In the genomic region with DNA sequence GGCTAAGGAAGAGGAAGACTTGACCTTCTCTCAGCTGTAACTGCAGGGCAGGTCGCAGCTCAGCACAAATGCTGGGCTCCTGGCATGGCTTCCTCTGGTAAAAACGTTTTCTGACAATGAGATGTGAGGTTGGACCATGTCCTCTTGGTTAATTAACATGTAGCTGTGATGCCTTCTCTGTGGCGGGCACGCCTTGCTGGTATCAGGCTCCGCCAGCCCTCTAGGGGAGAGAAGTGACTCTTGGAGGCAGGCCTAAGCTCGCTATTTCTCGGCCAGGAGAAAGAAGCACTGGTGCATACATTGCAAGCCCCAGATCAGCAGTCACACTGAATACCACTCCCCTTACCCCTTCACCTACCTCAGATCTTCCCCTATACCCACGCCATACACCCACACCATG, we compare ENCODE assay signal across 27 cellular contexts.
A peak's percentile ranks its signal among the peaks of the same experiment; 100 is the strongest.
DNase-seq lines count a peak whose midpoint lies in the region; ATAC-seq, FAIRE-seq and TF ChIP-seq lines count a peak whose summit lies in the region.
"Had no signal": no experiment of that assay in that cellular context is flagged by ENCODE, and none has a peak within 500 bp of the region (broad histone marks: within the 10 kb centered on the region; RNA-seq: fewer than 3 reads in every experiment).

No MANE protein-coding gene starts in this region.

- no peak overlapping the region for H3K27ac ChIP-seq in BLaER1 treated with 17β-estradiol and CSF1 and Interleukin-3, amounts not matched to agents 10 nM and 100 nM
- H3K27ac ChIP-seq in small intestine (ENCODE audit: low read depth in 1 of 2, low read length in 1 of 2) = peak overlapping the region in 1 of 2 donors; percentile 9
- no peak overlapping the region for H3K27ac ChIP-seq in CD8-positive, alpha-beta T cell (ENCODE audit: low read depth, low read length)
- H3K27ac ChIP-seq: KMS-11, ovary, spleen, vagina had no signal

- H3K4me3 Mint-ChIP-seq in CD8-positive, alpha-beta T cell = no peak overlapping the region

- H3K27me3 ChIP-seq in BLaER1 treated with 17β-estradiol and CSF1 and Interleukin-3, amounts not matched to agents 10 nM and 100 nM = no peaks in the 10 kb centered on the region
- H3K27me3 ChIP-seq in small intestine (ENCODE audit: control insufficient read depth in 2 of 2, insufficient read depth in 2 of 2, low read length in 2 of 2) = no peaks in the 10 kb centered on the region
- no peaks in the 10 kb centered on the region for H3K27me3 ChIP-seq in CD8-positive, alpha-beta T cell (ENCODE audit: insufficient read depth, low read length)
- H3K27me3 ChIP-seq: BE2C, ovary, spleen, vagina had no signal

- H3K9ac ChIP-seq in BLaER1 treated with 17β-estradiol and CSF1 and Interleukin-3, amounts not matched to agents 10 nM and 100 nM = no peak overlapping the region; a peak in 1 of 22 replicates
- H3K9ac ChIP-seq: KMS-11 had no signal

- POLR2A ChIA-PET in CD8-positive, alpha-beta T cell (lab: Charles Lee) = no interaction called here

- peaks cover 13% of the 10 kb centered on the region for H3K27me3 Mint-ChIP-seq in CD8-positive, alpha-beta T cell (ENCODE audit: low read depth)

- CTCF ChIA-PET in CD8-positive, alpha-beta T cell (lab: Charles Lee) = no interaction called here

- ATAC-seq in esophagus mucosa (peak; percentile 45), HG03469 (IDR thresholded peaks at IDR 0.05; ENCODE audit: unreplicated experiment) (no peak), HG03565 (IDR thresholded peaks at IDR 0.05; ENCODE audit: unreplicated experiment) (no peak)
- no peak for ATAC-seq in CD8-positive, alpha-beta T cell
- ATAC-seq: A549, HCT116 had no signal

- no peak for FAIRE-seq in small intestine (lab: Jason Lieb, UNC)
- FAIRE-seq: A549, G401.6 had no signal

- H3K4me1 ChIP-seq in BLaER1 treated with 17β-estradiol and CSF1 and Interleukin-3, amounts not matched to agents 10 nM and 100 nM = peaks cover 6 to 67% (median 50%) of the 10 kb centered on the region in 10 experiments; a peak in 18 of 20 replicates
- H3K4me1 ChIP-seq in small intestine (ENCODE audit: control insufficient read depth in 2 of 2, insufficient read depth in 1 of 2, low read depth in 1 of 2, low read length in 1 of 2) = peaks cover 2 to 9% of the 10 kb centered on the region in 2 donors
- H3K4me1 ChIP-seq in CD8-positive, alpha-beta T cell (ENCODE audit: insufficient read depth, low read length) = no peaks in the 10 kb centered on the region
- H3K4me1 ChIP-seq: BE2C, vagina had no signal

- H3K27ac Mint-ChIP-seq in CD8-positive, alpha-beta T cell = no peak overlapping the region

- WGBS in small intestine, 3 donors = 16 to 42% (median 35%) methylated on average over 8 of the region's 8 CpGs

- H3K36me3 Mint-ChIP-seq in CD8-positive, alpha-beta T cell = no peaks in the 10 kb centered on the region

- no peaks in the 10 kb centered on the region for H4K20me1 ChIP-seq in BLaER1 treated with 17β-estradiol and CSF1 and Interleukin-3, amounts not matched to agents 10 nM and 100 nM

- no peak overlapping the region for H3K4me3 ChIP-seq in BLaER1 treated with 17β-estradiol and CSF1 and Interleukin-3, amounts not matched to agents 10 nM and 100 nM
- no peak overlapping the region for H3K4me3 ChIP-seq in small intestine (ENCODE audit: low read depth in 1 of 2, low read length in 2 of 2)
- H3K4me3 ChIP-seq in CD8-positive, alpha-beta T cell (ENCODE audit: low read depth, low read length) = no peak overlapping the region
- H3K4me3 ChIP-seq: A549, ovary, spleen, vagina had no signal

- no peaks in the 10 kb centered on the region for H3K9me3 Mint-ChIP-seq in CD8-positive, alpha-beta T cell

- TF ChIP-seq CTCF in CD8-positive, alpha-beta T cell (IDR thresholded peaks at IDR 0.05) = no peak

- H3K36me3 ChIP-seq in BLaER1 treated with 17β-estradiol and CSF1 and Interleukin-3, amounts not matched to agents 10 nM and 100 nM = no peaks in the 10 kb centered on the region
- H3K36me3 ChIP-seq in small intestine (ENCODE audit: control insufficient read depth in 2 of 2, insufficient read depth in 2 of 2, low read length in 2 of 2) = no peaks in the 10 kb centered on the region
- no peaks in the 10 kb centered on the region for H3K36me3 ChIP-seq in CD8-positive, alpha-beta T cell (ENCODE audit: insufficient read depth, low read length)
- H3K36me3 ChIP-seq: BE2C, ovary, spleen, vagina had no signal

- H3K9me3 ChIP-seq in BLaER1 treated with 17β-estradiol and CSF1 and Interleukin-3, amounts not matched to agents 10 nM and 100 nM (replicated peaks in 1 of 11) = peaks cover 0 to 4% (median 0%) of the 10 kb centered on the region in 11 experiments; a peak in 4 of 22 replicates
- H3K9me3 ChIP-seq in small intestine (ENCODE audit: control insufficient read depth, low read depth) = no peaks in the 10 kb centered on the region
- H3K9me3 ChIP-seq in CD8-positive, alpha-beta T cell (ENCODE audit: low read length) = no peaks in the 10 kb centered on the region
- H3K9me3 ChIP-seq: A549, BE2C, ovary, spleen, vagina had no signal

- peak; percentile 63 for DNase-seq in NAMALWA (ENCODE audit: low spot score)
- DNase-seq in small intestine = peak; percentile 80
- no peak for DNase-seq in CD8-positive, alpha-beta T cell
- DNase-seq in activated naive CD4-positive, alpha-beta T cell (lab: John Stamatoyannopoulos, UW) = no peak
- DNase-seq: activated CD4-positive, alpha-beta T cell treated with anti-CD3 and anti-CD28 coated beads for 48 hours; activated CD8-positive, alpha-beta memory T cell treated with anti-CD3 and anti-CD28 coated beads for 24 hours; activated gamma-delta T cell treated with Interleukin-2 at 50 U/mL for 16 hours; activated T-cell treated with anti-CD3 and anti-CD28 coated beads, Interleukin-2, amount 50 U/mL, for 1 hour; BE2C; dermis blood vessel endothelial cell; hippocampal formation; NCI-H146; NCI-H524 treated with DMSO at 0.1 percent for 48 hours; ovary; retina; Right ventricle myocardium superior; spleen; stimulated activated CD4-positive, alpha-beta T cell treated with anti-CD3 and anti-CD28 coated beads, Interleukin-4, amount 100 ng/mL, for 1 hour had no signal

- peak overlapping the region; percentile 14 to 92 (median 61); a peak in 19 of 22 replicates for H3K4me2 ChIP-seq in BLaER1 treated with 17β-estradiol and CSF1 and Interleukin-3, amounts not matched to agents 10 nM and 100 nM
- H3K4me2 ChIP-seq: A549, KMS-11 had no signal

- H3K4me1 Mint-ChIP-seq in CD8-positive, alpha-beta T cell (ENCODE audit: low read depth) = no peaks in the 10 kb centered on the region

- intact Hi-C loops in CD8-positive, alpha-beta T cell (cut with DNase I, micrococcal nuclease) = no loop called here

Comparison
In these comparisons a context has a peak if more than half of its experiments do, and no peak if none do; other contexts are left out.
1. DNase-seq: peak in NAMALWA (single experiment) and small intestine (single experiment); none in CD8-positive, alpha-beta T cell (0 of 7) and activated naive CD4-positive, alpha-beta T cell (0 of 4).